ENCODE assay signal across 13 cellular contexts in the genomic region with DNA sequence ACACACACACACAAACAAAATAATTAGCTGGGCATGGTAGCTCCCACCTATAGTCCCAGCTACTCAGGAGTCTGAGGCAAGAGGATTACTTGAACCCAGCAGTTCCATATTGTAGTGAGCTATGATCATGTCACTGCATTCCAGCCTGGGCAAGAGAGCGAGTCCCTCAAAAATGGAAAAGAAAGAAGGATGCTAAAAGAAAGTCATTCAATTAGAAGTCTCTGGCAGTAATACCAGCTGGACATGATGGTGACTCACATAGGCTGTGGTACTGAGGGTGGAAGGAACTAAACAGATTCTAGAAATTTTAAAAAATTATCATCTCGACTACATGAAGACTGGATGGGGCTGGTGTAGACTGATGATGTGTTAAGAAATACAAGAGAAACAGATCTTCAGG.
DNase-seq lines count a peak whose midpoint lies in the region; ATAC-seq and TF ChIP-seq lines count a peak whose summit lies in the region.
"Had no signal": no experiment of that assay in that cellular context is flagged by ENCODE, and none has a peak within 500 bp of the region (broad histone marks: within the 10 kb centered on the region; RNA-seq: fewer than 3 reads in every experiment).

No MANE protein-coding gene starts in this region.

- no peak overlapping the region for H3K27ac ChIP-seq in naive thymus-derived CD4-positive, alpha-beta T cell (ENCODE audit: low read depth, low read length)
- H3K27ac ChIP-seq: BLaER1 treated with 17β-estradiol and CSF1 and Interleukin-3, amounts not matched to agents 10 nM and 100 nM had no signal

- H3K9me3 Mint-ChIP-seq in type B pancreatic cell = peaks cover 15% of the 10 kb centered on the region
- H3K9me3 Mint-ChIP-seq in naive thymus-derived CD4-positive, alpha-beta T cell = peaks cover 0 to 22% (median 6%) of the 10 kb centered on the region in 11 donors

- ATAC-seq in HG03108 (IDR thresholded peaks at IDR 0.05; ENCODE audit: unreplicated experiment) = no peak
- ATAC-seq in naive thymus-derived CD4-positive, alpha-beta T cell = no peak
- ATAC-seq: GM12878 had no signal

- H3K27ac Mint-ChIP-seq in type B pancreatic cell = no peak overlapping the region
- no peak overlapping the region for H3K27ac Mint-ChIP-seq in naive thymus-derived CD4-positive, alpha-beta T cell
- H3K27ac Mint-ChIP-seq: CD4-positive, CD25-positive, alpha-beta regulatory T cell had no signal

- no peak overlapping the region for H3K4me3 ChIP-seq in epithelial cell of esophagus (ENCODE audit: low read length)
- no peak overlapping the region for H3K4me3 ChIP-seq in naive thymus-derived CD4-positive, alpha-beta T cell (ENCODE audit: low read length)
- H3K4me3 ChIP-seq: BLaER1 treated with 17β-estradiol and CSF1 and Interleukin-3, amounts not matched to agents 10 nM and 100 nM; GM12878 had no signal

- intact Hi-C loops in naive thymus-derived CD4-positive, alpha-beta T cell (cut with micrococcal nuclease) = no loop called here

- peaks cover 8% of the 10 kb centered on the region for H3K4me1 Mint-ChIP-seq in type B pancreatic cell (ENCODE audit: unreplicated experiment)
- H3K4me1 Mint-ChIP-seq in naive thymus-derived CD4-positive, alpha-beta T cell = no peaks in the 10 kb centered on the region
- H3K4me1 Mint-ChIP-seq: CD4-positive, CD25-positive, alpha-beta regulatory T cell had no signal

- no peaks in the 10 kb centered on the region for H3K4me1 ChIP-seq in naive thymus-derived CD4-positive, alpha-beta T cell (ENCODE audit: control insufficient read depth in 2 of 2, insufficient read depth in 2 of 2, low read length in 2 of 2)

- no peak overlapping the region for H3K4me3 Mint-ChIP-seq in type B pancreatic cell
- H3K4me3 Mint-ChIP-seq in naive thymus-derived CD4-positive, alpha-beta T cell = no peak overlapping the region
- H3K4me3 Mint-ChIP-seq: CD4-positive, CD25-positive, alpha-beta regulatory T cell had no signal

- CTCF ChIA-PET in naive thymus-derived CD4-positive, alpha-beta T cell (lab: Charles Lee) = no interaction called here

- POLR2A ChIA-PET in naive thymus-derived CD4-positive, alpha-beta T cell (lab: Charles Lee) = no interaction called here

- peak; percentile 13 for DNase-seq in ELR (ENCODE audit: low read depth)
- DNase-seq in LHCN-M2 (ENCODE audit: low read depth) = peak; percentile 28
- peak; percentile 41 for DNase-seq in epithelial cell of esophagus (ENCODE audit: low read depth)
- peak; percentile 18 for DNase-seq in glomerular visceral epithelial cell (ENCODE audit: extremely low spot score)
- DNase-seq in type B pancreatic cell (ENCODE audit: extremely low spot score, unreplicated experiment) = no peak
- no peak for DNase-seq in NCI-H128 (lab: John Stamatoyannopoulos, UW; ENCODE audit: unreplicated experiment)
- DNase-seq in naive thymus-derived CD4-positive, alpha-beta T cell = no peak
- DNase-seq: CD4-positive, CD25-positive, alpha-beta regulatory T cell; DMS 273 treated with DMSO at 0.1 percent for 48 hours; H7 had no signal

- H3K36me3 Mint-ChIP-seq in type B pancreatic cell = no peaks in the 10 kb centered on the region
- H3K36me3 Mint-ChIP-seq in naive thymus-derived CD4-positive, alpha-beta T cell = no peaks in the 10 kb centered on the region
- H3K36me3 Mint-ChIP-seq: CD4-positive, CD25-positive, alpha-beta regulatory T cell had no signal

- H3K27me3 ChIP-seq in naive thymus-derived CD4-positive, alpha-beta T cell (ENCODE audit: control insufficient read depth in 2 of 2, insufficient read depth in 2 of 2, low read length in 2 of 2) = no peaks in the 10 kb centered on the region
- H3K27me3 ChIP-seq: BLaER1 treated with 17β-estradiol and CSF1 and Interleukin-3, amounts not matched to agents 10 nM and 100 nM had no signal

- H3K27me3 Mint-ChIP-seq in type B pancreatic cell = no peaks in the 10 kb centered on the region
- H3K27me3 Mint-ChIP-seq in naive thymus-derived CD4-positive, alpha-beta T cell = no peaks in the 10 kb centered on the region
- H3K27me3 Mint-ChIP-seq: CD4-positive, CD25-positive, alpha-beta regulatory T cell had no signal

- no peaks in the 10 kb centered on the region for H3K9me3 ChIP-seq in naive thymus-derived CD4-positive, alpha-beta T cell (ENCODE audit: control insufficient read depth in 2 of 3, low read length in 3 of 3)

- TF ChIP-seq CTCF in epithelial cell of esophagus (IDR thresholded peaks at IDR 0.05; ENCODE audit: insufficient read depth, low read depth, low read length, missing control alignments) (no peak), type B pancreatic cell (conservative IDR thresholded peaks at IDR 0.05) (no peak)

- no peaks in the 10 kb centered on the region for H3K36me3 ChIP-seq in naive thymus-derived CD4-positive, alpha-beta T cell (ENCODE audit: control insufficient read depth in 2 of 3, insufficient read depth in 3 of 3, low read length in 3 of 3)
- H3K36me3 ChIP-seq: BLaER1 treated with 17β-estradiol and CSF1 and Interleukin-3, amounts not matched to agents 10 nM and 100 nM had no signal

Comparison
In these comparisons a context has a peak if more than half of its experiments do, and no peak if none do; other contexts are left out.
1. DNase-seq: peak in ELR (single experiment), LHCN-M2 (single experiment), epithelial cell of esophagus (single experiment) and glomerular visceral epithelial cell (single experiment); none in type B pancreatic cell (single experiment), NCI-H128 (single experiment) and naive thymus-derived CD4-positive, alpha-beta T cell (0 of 9).